In the genomic region with DNA sequence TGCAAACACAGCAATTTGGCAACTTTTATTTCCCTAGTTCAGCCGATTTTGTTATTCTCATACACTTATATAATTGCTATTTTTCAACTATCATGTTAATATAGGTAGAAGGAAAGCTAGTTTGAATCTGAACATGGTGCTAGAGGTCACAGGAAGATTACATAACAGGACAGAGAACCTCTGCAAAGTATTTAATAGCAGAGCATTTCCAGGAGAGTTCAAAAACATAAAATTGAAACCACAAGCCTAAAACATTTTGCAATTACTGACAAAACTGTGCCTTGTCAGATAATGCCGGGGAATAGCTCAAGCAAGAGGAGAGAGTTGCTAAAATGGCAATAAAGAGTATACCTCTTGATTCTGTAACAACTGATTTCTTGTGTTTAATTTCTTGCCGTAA, we compare ENCODE assay signal across 28 cellular contexts.
"Had no signal": no experiment of that assay in that cellular context is flagged by ENCODE, and none has a peak within 500 bp of the region (broad histone marks: within the 10 kb centered on the region; RNA-seq: fewer than 3 reads in every experiment).

No MANE protein-coding gene starts in this region.

- H3K9me3 ChIP-seq: esophagus squamous epithelium, heart right ventricle, left lung, mucosa of descending colon, neutrophil, pancreas, testis, tibial artery had no signal

- H3K27me3 ChIP-seq: esophagus squamous epithelium, left lung, neutrophil, testis, tibial artery had no signal

- H3K4me1 ChIP-seq: esophagus squamous epithelium, heart right ventricle, left lung, pancreas, testis, tibial artery had no signal

- ATAC-seq: heart right ventricle; left lung; mucosa of descending colon; natural killer cell treated with Interleukin-12 subunit alpha and Interleukin-12 subunit beta and Interleukin-15 and Interleukin-18, amount 100 ng/mL, for 72 hours; pancreas; sciatic nerve had no signal

- H3K4me3 ChIP-seq: coronary artery, esophagus squamous epithelium, heart right ventricle, left lung, mucosa of descending colon, pancreas, smooth muscle cell, testis, tibial artery had no signal

- H3K36me3 ChIP-seq: esophagus squamous epithelium, heart right ventricle, left lung, neutrophil, pancreas, tibial artery had no signal

- FAIRE-seq: endometrium, kidney, pancreas had no signal

- DNase-seq: dermis blood vessel endothelial cell; effector memory CD4-positive, alpha-beta T cell; erythroblast; esophagus squamous epithelium; foreskin melanocyte; glutamatergic neuron; heart right ventricle; hippocampal formation; kidney; left lung; mesenchymal stem cell; mucosa of descending colon; naive B cell; pancreas; stimulated activated CD4-positive, alpha-beta T cell treated with anti-CD3 and anti-CD28 coated beads, Interleukin-12 subunit alpha, Interleukin-12 subunit beta, amount 100 ng/mL, for 4 hours; stimulated activated CD4-positive, alpha-beta T cell treated with anti-CD3 and anti-CD28 coated beads, Interleukin-1b, Interleukin-23, amount 100 ng/mL, for 48 hours; stimulated activated CD4-positive, alpha-beta T cell treated with anti-CD3 and anti-CD28 coated beads, Interleukin-4, amount 100 ng/mL, for 1 hour; stimulated activated CD8-positive, alpha-beta memory T cell treated with anti-CD3 and anti-CD28 coated beads, Interleukin-4, amount 100 ng/mL, for 48 hours; stimulated activated naive CD4-positive, alpha-beta T cell; substantia nigra; testis; tibial artery had no signal

- H3K27ac ChIP-seq: coronary artery, esophagus squamous epithelium, heart right ventricle, left lung, neutrophil, pancreas, testis, tibial artery had no signal

- H3K4me2 ChIP-seq: smooth muscle cell had no signal
